ENCODE assay signal across 25 cellular contexts in the genomic region with DNA sequence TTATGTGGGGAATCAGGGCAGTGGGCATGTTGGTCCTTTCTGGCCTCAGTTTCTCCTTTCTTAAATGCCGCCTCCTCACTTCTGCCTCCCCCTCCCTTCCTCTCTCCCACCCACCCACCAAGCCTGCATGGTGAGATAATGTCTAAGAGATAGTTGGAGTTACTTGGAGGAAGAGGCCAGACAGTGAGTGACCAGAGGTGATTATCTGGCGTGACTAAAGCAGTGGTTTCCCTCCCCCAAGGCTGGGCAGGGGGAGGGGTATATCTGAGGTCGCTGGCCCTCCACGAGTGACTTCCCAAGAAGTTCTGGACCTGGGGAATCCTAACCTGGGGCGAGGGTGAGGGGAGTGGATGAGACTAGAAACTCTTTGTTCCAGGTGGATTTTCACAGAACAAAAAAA. TPM values are rescaled to one million over a fixed set of nuclear protein-coding genes. Genes with fewer than 3 reads are reported as not detected.
"Had no signal": no experiment of that assay in that cellular context is flagged by ENCODE, and none has a peak within 500 bp of the region (broad histone marks: within the 10 kb centered on the region; RNA-seq: fewer than 3 reads in every experiment).

No MANE protein-coding gene starts in this region.

- H3K27ac ChIP-seq: brain microvascular endothelial cell, coronary artery, left ventricle myocardium inferior, ovary, psoas muscle, skin epidermis, suprapubic skin, transverse colon, vagina had no signal

- H3K4me3 ChIP-seq: ovary, psoas muscle, skin epidermis, suprapubic skin, transverse colon had no signal

- H3K4me1 ChIP-seq: vagina had no signal

- H3K9me3 Mint-ChIP-seq: activated CD4-positive, alpha-beta memory T cell treated with anti-CD3 and anti-CD28 coated beads for 36 hours; central memory CD8-positive, alpha-beta T cell; naive B cell; stimulated activated naive CD8-positive, alpha-beta T cell treated with anti-CD3 and anti-CD28 coated beads, Interleukin-15, amount 100 ng/mL, for 72 hours had no signal

- H3K9me3 ChIP-seq: left ventricle myocardium inferior, ovary, psoas muscle, suprapubic skin, transverse colon, vagina had no signal

- H3K4me3 Mint-ChIP-seq: activated CD4-positive, alpha-beta memory T cell treated with anti-CD3 and anti-CD28 coated beads for 36 hours had no signal

- H3K27ac Mint-ChIP-seq: activated CD4-positive, alpha-beta memory T cell treated with anti-CD3 and anti-CD28 coated beads for 36 hours; naive B cell; stimulated activated naive CD8-positive, alpha-beta T cell treated with anti-CD3 and anti-CD28 coated beads, Interleukin-15, amount 100 ng/mL, for 72 hours had no signal

- DNase-seq: activated CD4-positive, alpha-beta memory T cell treated with anti-CD3 and anti-CD28 coated beads for 36 hours; activated CD4-positive, alpha-beta T cell treated with anti-CD3 and anti-CD28 coated beads for 4 hours; activated naive CD4-positive, alpha-beta T cell; activated T-cell treated with anti-CD3 and anti-CD28 coated beads for 4 hours; anterior cingulate cortex; brain microvascular endothelial cell; erythroblast; foreskin melanocyte; left ventricle myocardium inferior; mammary epithelial cell; naive B cell; ovary; psoas muscle; stimulated activated CD4-positive, alpha-beta T cell treated with anti-CD3 and anti-CD28 coated beads, Interleukin-4, amount 100 ng/mL, for 1 hour; stimulated activated naive CD8-positive, alpha-beta T cell treated with anti-CD3 and anti-CD28 coated beads, Interleukin-15, amount 100 ng/mL, for 72 hours; transverse colon had no signal

- H3K36me3 ChIP-seq: brain microvascular endothelial cell, left ventricle myocardium inferior, ovary, suprapubic skin, transverse colon, vagina had no signal

- H3K27me3 ChIP-seq: ovary, vagina had no signal

- FAIRE-seq: endometrium had no signal

- H3K36me3 Mint-ChIP-seq: activated CD4-positive, alpha-beta memory T cell treated with anti-CD3 and anti-CD28 coated beads for 36 hours; naive B cell had no signal

RNA-seq across cellular contexts. Expression of a gene that starts 31.6 kb away (rescaled TPM):
- total RNA-seq: activated CD4-positive, alpha-beta memory T cell treated with anti-CD3 and anti-CD28 coated beads for 36 hours; kidney epithelial cell; mammary epithelial cell; mononuclear cell; ovary; psoas muscle; suprapubic skin; T-helper 1 cell treated with Interleukin-12 subunit alpha and Interleukin-12 subunit beta and Interleukin-4 antibody, amounts not matched to agents 30 ng/mL and 1 ng/mL, for 36 hours; transverse colon; vagina had no signal
- polyA plus RNA-seq: mammary epithelial cell, ovary, psoas muscle had no signal
